Comparison of ENCODE assay signal across 20 cellular contexts in the genomic region with DNA sequence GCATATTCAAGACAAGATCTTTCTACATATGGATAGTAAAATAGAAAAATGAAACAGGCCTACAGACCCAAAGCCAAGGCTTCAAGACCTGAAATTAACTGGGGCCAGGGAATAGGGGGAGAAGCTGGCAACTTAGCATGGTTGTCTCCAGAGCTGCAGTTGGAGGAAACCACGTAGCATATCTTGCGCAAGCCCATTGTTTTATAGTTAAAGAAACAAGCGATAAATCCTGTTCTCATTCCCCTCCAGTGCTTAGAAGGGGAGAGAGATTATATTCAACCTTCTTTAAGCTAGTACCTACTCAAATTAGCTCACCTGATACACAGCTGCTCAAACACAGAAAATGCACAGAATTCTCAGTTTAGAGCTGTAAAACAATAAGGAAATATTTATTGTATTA.
"Had no signal": no experiment of that assay in that cellular context is flagged by ENCODE, and none has a peak within 500 bp of the region (broad histone marks: within the 10 kb centered on the region; RNA-seq: fewer than 3 reads in every experiment).

No MANE protein-coding gene starts in this region.

- H3K9me3 ChIP-seq: esophagus squamous epithelium, gastroesophageal sphincter, neutrophil, spleen, tibial artery, upper lobe of left lung, uterus had no signal

- H3K27me3 ChIP-seq: esophagus squamous epithelium, gastroesophageal sphincter, neutrophil, spleen, tibial artery, upper lobe of left lung, uterus had no signal

- H3K36me3 ChIP-seq: esophagus squamous epithelium, gastroesophageal sphincter, neutrophil, spleen, tibial artery, upper lobe of left lung, uterus had no signal

- H3K4me3 ChIP-seq: esophagus squamous epithelium, gastroesophageal sphincter, spleen, tibial artery, upper lobe of left lung, uterus had no signal

- ATAC-seq: gastroesophageal sphincter; left cardiac atrium; left ventricle myocardium superior; naive thymus-derived CD8-positive, alpha-beta T cell; sciatic nerve; stimulated activated memory B cell treated with anti-CD40 and anti-IgM and Interleukin-4, amounts not matched to agents 10 μg/mL and 1 μg/mL and 100 μg/mL, for 72 hours had no signal

- DNase-seq: dermis blood vessel endothelial cell; esophagus squamous epithelium; foreskin fibroblast; glutamatergic neuron; kidney; left cardiac atrium; left ventricle myocardium superior; mesendoderm; naive thymus-derived CD8-positive, alpha-beta T cell; spleen; stimulated activated CD4-positive, alpha-beta T cell treated with anti-CD3 and anti-CD28 coated beads, Interleukin-15, amount 100 ng/mL, for 24 hours; stimulated activated CD4-positive, alpha-beta T cell treated with anti-CD3 and anti-CD28 coated beads, Interleukin-1b, Interleukin-23, amount 100 ng/mL, for 48 hours; stimulated activated CD4-positive, alpha-beta T cell treated with anti-CD3 and anti-CD28 coated beads, Interleukin-4, amount 100 ng/mL, for 24 hours; tibial artery; uterus had no signal

- H3K4me1 ChIP-seq: esophagus squamous epithelium, gastroesophageal sphincter, spleen, tibial artery, upper lobe of left lung, uterus had no signal
